1 cellular context compared by ENCODE assay signal in the genomic region with DNA sequence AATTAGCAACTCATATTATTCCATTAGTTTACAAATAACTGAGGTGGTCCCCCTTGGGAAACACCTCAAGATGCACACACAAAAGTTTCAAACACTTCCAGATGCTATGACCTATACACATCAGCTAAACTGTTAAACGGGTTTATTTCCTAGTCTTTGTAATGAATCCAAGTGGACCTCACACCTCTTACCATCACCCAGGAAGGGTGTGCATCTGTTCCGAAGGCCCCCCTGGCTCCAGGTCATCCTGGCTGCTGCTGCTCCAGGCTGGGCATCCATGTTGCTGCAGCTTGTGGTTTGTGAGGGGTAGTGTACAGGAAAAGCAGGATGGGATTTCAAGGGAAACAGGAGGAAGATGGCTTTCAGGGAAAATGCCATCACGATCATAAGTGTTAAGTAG.
TF ChIP-seq lines count a peak whose summit lies in the region.

No MANE protein-coding gene starts in this region.

TF ChIP-seq in GM12878, 131 proteins besides CTCF, POLR2A, EP300 and RAD21:
- TF ChIP-seq POLR2AphosphoS2 (IDR thresholded peaks at IDR 0.05; ENCODE audit: low read depth, low read length) (no peak; the same call in 1 of the 2 replicates), POLR2AphosphoS5 (IDR thresholded peaks at IDR 0.05; ENCODE audit: low read length) (peak; percentile 74; the same call in 1 of the 2 replicates)
